In the genomic region with DNA sequence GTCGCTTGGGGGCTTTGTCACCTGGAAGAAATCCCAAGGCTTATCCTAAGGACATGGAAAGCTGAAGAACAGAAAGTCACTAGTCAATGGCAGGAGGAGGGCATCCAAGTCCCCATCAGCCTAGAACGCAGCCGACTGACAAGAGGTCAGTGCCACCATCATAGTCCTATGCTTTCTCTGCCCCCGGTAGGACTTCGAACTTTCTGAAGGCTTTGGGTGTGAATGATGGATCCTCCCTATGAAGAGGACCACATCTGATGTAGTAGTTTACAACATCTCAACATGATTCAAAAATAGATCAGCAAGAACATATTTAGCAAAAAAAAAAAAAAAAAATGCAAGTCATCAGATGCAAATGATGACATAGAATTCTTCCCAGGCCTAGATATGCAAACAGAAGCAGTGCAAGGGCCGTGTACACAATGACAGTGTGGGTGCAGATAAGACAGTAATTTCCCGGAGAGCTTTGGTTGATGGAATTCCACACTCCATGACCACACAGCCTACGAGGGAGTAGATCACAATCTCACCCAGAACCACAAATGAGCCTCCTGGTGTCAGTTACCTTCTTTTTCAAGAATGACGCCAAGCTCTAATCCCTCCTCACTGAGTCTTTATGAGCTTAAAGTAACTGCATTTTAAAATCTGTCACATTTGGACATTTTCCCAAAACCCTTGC, we compare ENCODE assay signal across 1 cellular context.
TF ChIP-seq lines count a peak whose summit lies in the region.

No MANE protein-coding gene starts in this region.

TF ChIP-seq in K562, 482 proteins besides CTCF, POLR2A, EP300 and RAD21 (continued from another document and continues in another):
- TF ChIP-seq NFIC (IDR thresholded peaks at IDR 0.05) = peak; percentile 17; the same call in 1 of the 2 replicates
- TF ChIP-seq KDM1A (IDR thresholded peaks at IDR 0.05) = peak; percentile 98
- peak; percentile 100 for TF ChIP-seq MAFG (tag; conservative IDR thresholded peaks at IDR 0.05)
- peak; percentile 56 for TF ChIP-seq HDAC3 (IDR thresholded peaks at IDR 0.05; ENCODE audit: borderline replicate concordance, partially characterized antibody)
- TF ChIP-seq TSHZ1 (CRISPR knock-in tag; IDR thresholded peaks at IDR 0.05) = no peak
- peak; percentile 32; the same call in 1 of the 2 replicates for TF ChIP-seq TOE1 (IDR thresholded peaks at IDR 0.05; ENCODE audit: borderline replicate concordance)
- no peak for TF ChIP-seq TOE1 (CRISPR knock-in tag; IDR thresholded peaks at IDR 0.05; ENCODE audit: borderline replicate concordance, low read depth)
- peak; percentile 55 for TF ChIP-seq CEBPB (tag; IDR thresholded peaks at IDR 0.05)
- no peak for TF ChIP-seq NR2C2 (CRISPR knock-in tag; IDR thresholded peaks at IDR 0.05)
- 0 out of 2 replicates have a peak, but pooled peaks have one; percentile 20 for TF ChIP-seq NR2C2 (tag; IDR thresholded peaks at IDR 0.05)
- TF ChIP-seq ELK1 (CRISPR knock-in tag; IDR thresholded peaks at IDR 0.05) = no peak
- no peak for TF ChIP-seq NFATC3 (IDR thresholded peaks at IDR 0.05)
- TF ChIP-seq NEUROD1 (IDR thresholded peaks at IDR 0.05; ENCODE audit: borderline replicate concordance, low read depth, low read length, partially characterized antibody) = peak; percentile 30
- TF ChIP-seq HDAC1 (IDR thresholded peaks at IDR 0.05) = peak in 1 of 2 experiments; percentile 97; a peak in 2 of 4 replicates
- peak; percentile 32; the same call in 1 of the 2 replicates for TF ChIP-seq ZNF766 (CRISPR knock-in tag; conservative IDR thresholded peaks at IDR 0.05)
- TF ChIP-seq ESRRA (IDR thresholded peaks at IDR 0.05; ENCODE audit: borderline replicate concordance, low read depth) = peak; percentile 86; the same call in 1 of the 2 replicates
- TF ChIP-seq, protein P1, sequence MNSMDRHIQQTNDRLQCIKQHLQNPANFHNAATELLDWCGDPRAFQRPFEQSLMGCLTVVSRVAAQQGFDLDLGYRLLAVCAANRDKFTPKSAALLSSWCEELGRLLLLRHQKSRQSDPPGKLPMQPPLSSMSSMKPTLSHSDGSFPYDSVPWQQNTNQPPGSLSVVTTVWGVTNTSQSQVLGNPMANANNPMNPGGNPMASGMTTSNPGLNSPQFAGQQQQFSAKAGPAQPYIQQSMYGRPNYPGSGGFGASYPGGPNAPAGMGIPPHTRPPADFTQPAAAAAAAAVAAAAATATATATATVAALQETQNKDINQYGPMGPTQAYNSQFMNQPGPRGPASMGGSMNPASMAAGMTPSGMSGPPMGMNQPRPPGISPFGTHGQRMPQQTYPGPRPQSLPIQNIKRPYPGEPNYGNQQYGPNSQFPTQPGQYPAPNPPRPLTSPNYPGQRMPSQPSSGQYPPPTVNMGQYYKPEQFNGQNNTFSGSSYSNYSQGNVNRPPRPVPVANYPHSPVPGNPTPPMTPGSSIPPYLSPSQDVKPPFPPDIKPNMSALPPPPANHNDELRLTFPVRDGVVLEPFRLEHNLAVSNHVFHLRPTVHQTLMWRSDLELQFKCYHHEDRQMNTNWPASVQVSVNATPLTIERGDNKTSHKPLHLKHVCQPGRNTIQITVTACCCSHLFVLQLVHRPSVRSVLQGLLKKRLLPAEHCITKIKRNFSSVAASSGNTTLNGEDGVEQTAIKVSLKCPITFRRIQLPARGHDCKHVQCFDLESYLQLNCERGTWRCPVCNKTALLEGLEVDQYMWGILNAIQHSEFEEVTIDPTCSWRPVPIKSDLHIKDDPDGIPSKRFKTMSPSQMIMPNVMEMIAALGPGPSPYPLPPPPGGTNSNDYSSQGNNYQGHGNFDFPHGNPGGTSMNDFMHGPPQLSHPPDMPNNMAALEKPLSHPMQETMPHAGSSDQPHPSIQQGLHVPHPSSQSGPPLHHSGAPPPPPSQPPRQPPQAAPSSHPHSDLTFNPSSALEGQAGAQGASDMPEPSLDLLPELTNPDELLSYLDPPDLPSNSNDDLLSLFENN (IDR thresholded peaks at IDR 0.05; ENCODE audit: low read depth in 2 of 2, low read length in 2 of 2) = peak in 1 of 2 experiments; percentile 53; a peak in 1 of 4 replicates
- TF ChIP-seq ZNF764 (CRISPR knock-in tag; IDR thresholded peaks at IDR 0.05; ENCODE audit: low read depth) = no peak
- no peak for TF ChIP-seq CEBPG (CRISPR knock-in tag; IDR thresholded peaks at IDR 0.05)
- peak; percentile 58 to 85 for TF ChIP-seq CEBPG (tag; conservative IDR thresholded peaks at IDR 0.05 in 1 of 2, IDR thresholded peaks at IDR 0.05 in 1 of 2)
- TF ChIP-seq SP2 (IDR thresholded peaks at IDR 0.05; ENCODE audit: extremely low read depth, low read depth, low read length, poor library complexity, severe bottlenecking) = no peak
- TF ChIP-seq, protein P2, sequence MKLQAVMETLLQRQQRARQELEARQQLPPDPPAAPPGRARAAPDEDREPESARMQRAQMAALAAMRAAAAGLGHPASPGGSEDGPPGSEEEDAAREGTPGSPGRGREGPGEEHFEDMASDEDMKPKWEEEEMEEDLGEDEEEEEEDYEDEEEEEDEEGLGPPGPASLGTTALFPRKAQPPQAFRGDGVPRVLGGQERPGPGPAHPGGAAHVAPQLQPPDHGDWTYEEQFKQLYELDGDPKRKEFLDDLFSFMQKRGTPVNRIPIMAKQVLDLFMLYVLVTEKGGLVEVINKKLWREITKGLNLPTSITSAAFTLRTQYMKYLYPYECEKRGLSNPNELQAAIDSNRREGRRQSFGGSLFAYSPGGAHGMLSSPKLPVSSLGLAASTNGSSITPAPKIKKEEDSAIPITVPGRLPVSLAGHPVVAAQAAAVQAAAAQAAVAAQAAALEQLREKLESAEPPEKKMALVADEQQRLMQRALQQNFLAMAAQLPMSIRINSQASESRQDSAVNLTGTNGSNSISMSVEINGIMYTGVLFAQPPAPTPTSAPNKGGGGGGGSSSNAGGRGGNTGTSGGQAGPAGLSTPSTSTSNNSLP (IDR thresholded peaks at IDR 0.05; ENCODE audit: borderline replicate concordance, low read depth, low read length) = peak; percentile 49; the same call in 1 of the 2 replicates
- no peak for TF ChIP-seq ZBTB2 (IDR thresholded peaks at IDR 0.05)
- peak; percentile 55; the same call in 1 of the 2 replicates for TF ChIP-seq NCOR1 (IDR thresholded peaks at IDR 0.05)
- TF ChIP-seq HCFC1 (IDR thresholded peaks at IDR 0.05; ENCODE audit: low read depth, low read length) = no peak
- TF ChIP-seq FOXA3 (CRISPR knock-in tag; conservative IDR thresholded peaks at IDR 0.05 in 1 of 2, IDR thresholded peaks at IDR 0.05 in 1 of 2) = peak in 1 of 2 experiments; percentile 97; a peak in 2 of 4 replicates
- peak; percentile 99 for TF ChIP-seq HDAC2 (IDR thresholded peaks at IDR 0.05)
- peak; percentile 86 for TF ChIP-seq DPF2 (IDR thresholded peaks at IDR 0.05)
- TF ChIP-seq GTF2E2 (tag; IDR thresholded peaks at IDR 0.05) = 0 out of 2 replicates have a peak, but pooled peaks have one; percentile 26
- TF ChIP-seq SPI1 (IDR thresholded peaks at IDR 0.05; ENCODE audit: borderline replicate concordance, low read depth, low read length) = no peak
- TF ChIP-seq TRIM24 (IDR thresholded peaks at IDR 0.05) = peak; percentile 54 to 71; a peak in 3 of 4 replicates
- peak; percentile 88 for TF ChIP-seq TEAD4 (IDR thresholded peaks at IDR 0.05; ENCODE audit: low read length)
- no peak for TF ChIP-seq TEAD4 (CRISPR knock-in tag; IDR thresholded peaks at IDR 0.05; ENCODE audit: borderline replicate concordance)
- TF ChIP-seq KDM4B (IDR thresholded peaks at IDR 0.05; ENCODE audit: borderline replicate concordance in 2 of 2, low read depth in 1 of 2) = no peak
- 0 out of 2 replicates have a peak, but pooled peaks have one; percentile 10 for TF ChIP-seq EGR1 (conservative IDR thresholded peaks at IDR 0.05)
- TF ChIP-seq FOSL1 (tag; conservative IDR thresholded peaks at IDR 0.05) = peak; percentile 74
- peak; percentile 88 for TF ChIP-seq FOXA1 (IDR thresholded peaks at IDR 0.05; ENCODE audit: borderline replicate concordance)
- TF ChIP-seq TARDBP (IDR thresholded peaks at IDR 0.05) = peak; percentile 56; the same call in 1 of the 2 replicates
- no peak for TF ChIP-seq PHF21A (IDR thresholded peaks at IDR 0.05; ENCODE audit: borderline replicate concordance, low read depth)
- 0 out of 2 replicates have a peak, but pooled peaks have one; percentile 57 for TF ChIP-seq CXXC5 (CRISPR knock-in tag; IDR thresholded peaks at IDR 0.05)
- no peak for TF ChIP-seq ZNF354B (CRISPR knock-in tag; IDR thresholded peaks at IDR 0.05)
- peak; percentile 46; the same call in 1 of the 2 replicates for TF ChIP-seq DDX20 (tag; IDR thresholded peaks at IDR 0.05; ENCODE audit: low read depth)
- TF ChIP-seq SMARCE1 (IDR thresholded peaks at IDR 0.05) = peak; percentile 93; the same call in 1 of the 2 replicates
- 0 out of 2 replicates have a peak, but pooled peaks have one; percentile 48 for TF ChIP-seq MTA2 (IDR thresholded peaks at IDR 0.05; ENCODE audit: low read depth)
- no peak for TF ChIP-seq ZNF79 (CRISPR knock-in tag; IDR thresholded peaks at IDR 0.05; ENCODE audit: low read depth)
- TF ChIP-seq ZNF77 (CRISPR knock-in tag; IDR thresholded peaks at IDR 0.05) = no peak
- no peak for TF ChIP-seq ZNF398 (CRISPR knock-in tag; IDR thresholded peaks at IDR 0.05)
- peak; percentile 82; the same call in 1 of the 2 replicates for TF ChIP-seq NBN (IDR thresholded peaks at IDR 0.05; ENCODE audit: low read depth)
- TF ChIP-seq FOXM1 (IDR thresholded peaks at IDR 0.05; ENCODE audit: low read depth) = peak; percentile 22; the same call in 1 of the 2 replicates
- TF ChIP-seq FOXM1 (CRISPR knock-in tag; IDR thresholded peaks at IDR 0.05; ENCODE audit: low read depth) = no peak
- no peak for TF ChIP-seq MTF1 (CRISPR knock-in tag; IDR thresholded peaks at IDR 0.05; ENCODE audit: borderline replicate concordance)
- no peak for TF ChIP-seq OTX1 (CRISPR knock-in tag; IDR thresholded peaks at IDR 0.05)
- TF ChIP-seq MTA1 (IDR thresholded peaks at IDR 0.05; ENCODE audit: borderline replicate concordance) = peak; percentile 75
- TF ChIP-seq ATF1 (CRISPR knock-in tag; IDR thresholded peaks at IDR 0.05) = no peak
- TF ChIP-seq ATF1 (tag; IDR thresholded peaks at IDR 0.05) = peak; percentile 84
- TF ChIP-seq TEAD1 (CRISPR knock-in tag; IDR thresholded peaks at IDR 0.05) = peak in 1 of 2 experiments; percentile 95; a peak in 2 of 4 replicates
- no peak for TF ChIP-seq TFAM (CRISPR knock-in tag; conservative IDR thresholded peaks at IDR 0.05)
